1 cellular context compared by ENCODE assay signal in genomic region chr21:44953628-44954021, GRCh38.
TF ChIP-seq lines count a peak whose summit lies in the region.

No MANE protein-coding gene starts in this region.

TF ChIP-seq in HepG2, 621 proteins besides CTCF, POLR2A, EP300 and RAD21:
- TF ChIP-seq SOX6 (IDR thresholded peaks at IDR 0.05) (no peak), SOX6 (CRISPR knock-in tag; IDR thresholded peaks at IDR 0.05) (no peak), ZNF660 (CRISPR knock-in tag; IDR thresholded peaks at IDR 0.05; ENCODE audit: borderline replicate concordance, low read depth) (no peak), ZNF616 (CRISPR knock-in tag; IDR thresholded peaks at IDR 0.05; ENCODE audit: low read depth) (no peak), ZMAT3 (CRISPR knock-in tag; conservative IDR thresholded peaks at IDR 0.05) (no peak), ZNF329 (CRISPR knock-in tag; IDR thresholded peaks at IDR 0.05; ENCODE audit: low read depth) (no peak), ZNF331 (CRISPR knock-in tag; IDR thresholded peaks at IDR 0.05) (no peak), TBP (CRISPR knock-in tag; IDR thresholded peaks at IDR 0.05) (no peak), ZNF446 (CRISPR knock-in tag; IDR thresholded peaks at IDR 0.05) (no peak), ZBTB3 (CRISPR knock-in tag; IDR thresholded peaks at IDR 0.05; ENCODE audit: borderline replicate concordance, low read depth) (no peak), SRY (CRISPR knock-in tag; IDR thresholded peaks at IDR 0.05) (no peak), THAP11 (CRISPR knock-in tag; IDR thresholded peaks at IDR 0.05) (no peak), KLF6 (CRISPR knock-in tag; IDR thresholded peaks at IDR 0.05) (no peak)
- TF ChIP-seq, protein P1, sequence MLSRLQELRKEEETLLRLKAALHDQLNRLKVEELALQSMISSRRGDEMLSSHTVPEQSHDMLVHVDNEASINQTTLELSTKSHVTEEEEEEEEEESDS (CRISPR knock-in tag; IDR thresholded peaks at IDR 0.05; ENCODE audit: borderline replicate concordance) = no peak
